27 cellular contexts compared by ENCODE assay signal in the genomic region with DNA sequence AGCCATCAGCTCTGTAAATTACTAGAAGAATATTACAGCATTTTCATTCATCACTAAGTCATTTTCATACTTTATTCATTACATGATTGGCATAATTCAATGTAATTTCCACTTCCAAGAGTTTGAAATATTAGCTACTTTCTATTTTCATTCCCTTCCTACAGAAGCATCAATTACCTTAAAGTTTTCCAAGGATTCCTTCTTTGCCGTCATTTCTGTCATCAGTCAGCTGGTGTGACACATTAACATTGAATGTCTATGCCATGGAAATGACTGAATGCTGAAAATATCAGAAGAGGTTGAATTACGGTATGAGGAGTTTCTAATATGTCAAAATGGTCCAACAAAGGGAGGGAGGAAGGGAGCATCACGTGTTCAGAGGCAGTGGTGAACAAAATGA.
"Had no signal": no experiment of that assay in that cellular context is flagged by ENCODE, and none has a peak within 500 bp of the region (broad histone marks: within the 10 kb centered on the region; RNA-seq: fewer than 3 reads in every experiment).

No MANE protein-coding gene starts in this region.

- H3K27me3 ChIP-seq: colonic mucosa, esophagus muscularis mucosa, esophagus squamous epithelium, foreskin keratinocyte, gastrocnemius medialis, gastroesophageal sphincter, heart left ventricle, heart right ventricle had no signal

- H3K27ac ChIP-seq: colonic mucosa, coronary artery, dorsolateral prefrontal cortex, epithelial cell of prostate, esophagus muscularis mucosa, esophagus squamous epithelium, foreskin keratinocyte, gastrocnemius medialis, gastroesophageal sphincter, heart left ventricle, heart right ventricle had no signal

- H3K4me3 ChIP-seq: colonic mucosa, coronary artery, dorsolateral prefrontal cortex, esophagus muscularis mucosa, esophagus squamous epithelium, gastrocnemius medialis, gastroesophageal sphincter, heart left ventricle, heart right ventricle had no signal

- DNase-seq: colonic mucosa; cortex of kidney; dermis blood vessel endothelial cell; dorsolateral prefrontal cortex; effector CD4-positive, alpha-beta T cell; effector CD8-positive, alpha-beta T cell; effector memory CD4-positive, alpha-beta T cell; effector memory CD8-positive, alpha-beta T cell; endodermal cell; erythroblast; esophagus squamous epithelium; foreskin fibroblast; foreskin keratinocyte; foreskin melanocyte; gastrocnemius medialis; glutamatergic neuron; heart left ventricle; heart right ventricle had no signal

- H3K4me1 ChIP-seq: colonic mucosa, esophagus muscularis mucosa, esophagus squamous epithelium, foreskin keratinocyte, gastrocnemius medialis, gastroesophageal sphincter, heart left ventricle, heart right ventricle had no signal

- ATAC-seq: effector memory CD8-positive, alpha-beta T cell; esophagus mucosa; foreskin keratinocyte; gastrocnemius medialis; gastroesophageal sphincter; heart left ventricle; heart right ventricle had no signal

- H3K9me3 ChIP-seq: colonic mucosa, esophagus muscularis mucosa, esophagus squamous epithelium, gastrocnemius medialis, gastroesophageal sphincter had no signal

- FAIRE-seq: colon, endometrium, endothelial cell of umbilical vein, frontal cortex had no signal

- H3K36me3 ChIP-seq: colonic mucosa, esophagus muscularis mucosa, esophagus squamous epithelium, gastrocnemius medialis, gastroesophageal sphincter, heart left ventricle, heart right ventricle had no signal
